ENCODE assay signal across 14 cellular contexts in genomic region chr17:77090476-77090875, GRCh38. TPM values are rescaled to one million over a fixed set of nuclear protein-coding genes. Genes with fewer than 3 reads are reported as not detected.
DNase-seq lines count a peak whose midpoint lies in the region; ATAC-seq and TF ChIP-seq lines count a peak whose summit lies in the region.
"Had no signal": no experiment of that assay in that cellular context is flagged by ENCODE, and none has a peak within 500 bp of the region (broad histone marks: within the 10 kb centered on the region; RNA-seq: fewer than 3 reads in every experiment).

No MANE protein-coding gene starts in this region.

- H3K79me2 ChIP-seq in smooth muscle cell (ENCODE audit: low read depth): peaks cover 6% of the 10 kb centered on the region

- H2AFZ ChIP-seq in smooth muscle cell (ENCODE audit: low read depth): no peak overlapping the region

- H3K9me3 ChIP-seq in smooth muscle cell (replicated peaks; ENCODE audit: low read depth): no peaks in the 10 kb centered on the region
- H3K9me3 ChIP-seq: tibial artery had no signal

- no peak overlapping the region for H3K27ac ChIP-seq in smooth muscle cell (ENCODE audit: low read depth)
- H3K27ac ChIP-seq: 22Rv1, cardiac muscle cell, tibial artery had no signal

- peaks cover 42% of the 10 kb centered on the region for H3K4me1 Mint-ChIP-seq in T-helper 1 cell treated with Interleukin-12 subunit alpha and Interleukin-12 subunit beta and Interleukin-4 antibody, amounts not matched to agents 30 μg/mL and 1 μg/mL, for 36 hours (ENCODE audit: low read depth)
- peaks cover 36% of the 10 kb centered on the region for H3K4me1 Mint-ChIP-seq in activated T-helper 17 cell treated with anti-CD3 and anti-CD28 coated beads, Interleukin-2, amount 50 U/mL, for 72 hours
- peaks cover 32 to 37% of the 10 kb centered on the region in 2 donors for H3K4me1 Mint-ChIP-seq in natural killer cell treated with Interleukin-12 subunit alpha and Interleukin-12 subunit beta and Interleukin-15 and Interleukin-18, amount 100 ng/mL, for 72 hours (ENCODE audit: low read depth in 2 of 2)

- H3K36me3 Mint-ChIP-seq in T-helper 1 cell treated with Interleukin-12 subunit alpha and Interleukin-12 subunit beta and Interleukin-4 antibody, amounts not matched to agents 30 μg/mL and 1 μg/mL, for 36 hours (ENCODE audit: low read depth): peaks cover 41% of the 10 kb centered on the region
- peaks cover 71% of the 10 kb centered on the region for H3K36me3 Mint-ChIP-seq in activated T-helper 17 cell treated with anti-CD3 and anti-CD28 coated beads, Interleukin-2, amount 50 U/mL, for 72 hours (ENCODE audit: low read depth)
- H3K36me3 Mint-ChIP-seq in natural killer cell treated with Interleukin-12 subunit alpha and Interleukin-12 subunit beta and Interleukin-15 and Interleukin-18, amount 100 ng/mL, for 72 hours: peaks cover 19% of the 10 kb centered on the region

- H3K4me1 ChIP-seq in smooth muscle cell (ENCODE audit: low read depth): peaks cover 7% of the 10 kb centered on the region

- no peak for TF ChIP-seq CTCF in HFF-Myc (IDR thresholded peaks at IDR 0.05; ENCODE audit: low read depth, low read length, missing control alignments)
- TF ChIP-seq CTCF in smooth muscle cell (IDR thresholded peaks at IDR 0.05; ENCODE audit: borderline replicate concordance, insufficient read depth, poor library complexity, severe bottlenecking): no peak

- WGBS in smooth muscle cell (ENCODE audit: low lambda C conversion rate): 98% methylated on average over 5 of the region's 5 CpGs

- no peak overlapping the region for H3K27ac Mint-ChIP-seq in T-helper 1 cell treated with Interleukin-12 subunit alpha and Interleukin-12 subunit beta and Interleukin-4 antibody, amounts not matched to agents 30 μg/mL and 1 μg/mL, for 36 hours
- peak overlapping the region; percentile 96 for H3K27ac Mint-ChIP-seq in activated T-helper 17 cell treated with anti-CD3 and anti-CD28 coated beads, Interleukin-2, amount 50 U/mL, for 72 hours
- H3K27ac Mint-ChIP-seq in natural killer cell treated with Interleukin-12 subunit alpha and Interleukin-12 subunit beta and Interleukin-15 and Interleukin-18, amount 100 ng/mL, for 72 hours: peak overlapping the region in 1 of 2 donors; percentile 99

- no peaks in the 10 kb centered on the region for H3K36me3 ChIP-seq in smooth muscle cell (ENCODE audit: low read depth)

- H3K27me3 Mint-ChIP-seq in T-helper 1 cell treated with Interleukin-12 subunit alpha and Interleukin-12 subunit beta and Interleukin-4 antibody, amounts not matched to agents 30 μg/mL and 1 μg/mL, for 36 hours (ENCODE audit: low read depth): peaks cover 6% of the 10 kb centered on the region
- H3K27me3 Mint-ChIP-seq in activated T-helper 17 cell treated with anti-CD3 and anti-CD28 coated beads, Interleukin-2, amount 50 U/mL, for 72 hours: no peaks in the 10 kb centered on the region
- peaks cover 0 to 5% of the 10 kb centered on the region in 2 donors for H3K27me3 Mint-ChIP-seq in natural killer cell treated with Interleukin-12 subunit alpha and Interleukin-12 subunit beta and Interleukin-15 and Interleukin-18, amount 100 ng/mL, for 72 hours

- H3K9me3 Mint-ChIP-seq in T-helper 1 cell treated with Interleukin-12 subunit alpha and Interleukin-12 subunit beta and Interleukin-4 antibody, amounts not matched to agents 30 μg/mL and 1 μg/mL, for 36 hours: no peaks in the 10 kb centered on the region
- no peaks in the 10 kb centered on the region for H3K9me3 Mint-ChIP-seq in activated T-helper 17 cell treated with anti-CD3 and anti-CD28 coated beads, Interleukin-2, amount 50 U/mL, for 72 hours
- H3K9me3 Mint-ChIP-seq in natural killer cell treated with Interleukin-12 subunit alpha and Interleukin-12 subunit beta and Interleukin-15 and Interleukin-18, amount 100 ng/mL, for 72 hours: no peaks in the 10 kb centered on the region

- no peaks in the 10 kb centered on the region for H3K27me3 ChIP-seq in smooth muscle cell (ENCODE audit: low read depth)
- H3K27me3 ChIP-seq: cardiac muscle cell had no signal

- no peak overlapping the region for H3K4me2 ChIP-seq in smooth muscle cell

- H3K4me3 ChIP-seq in HFF-Myc (replicated peaks; ENCODE audit: low read depth, low read length) (peak overlapping the region; percentile 89), smooth muscle cell (no peak overlapping the region)
- H3K4me3 ChIP-seq: cardiac muscle cell, tibial artery had no signal

- peak overlapping the region; percentile 51 for H3K4me3 Mint-ChIP-seq in T-helper 1 cell treated with Interleukin-12 subunit alpha and Interleukin-12 subunit beta and Interleukin-4 antibody, amounts not matched to agents 30 μg/mL and 1 μg/mL, for 36 hours
- peak overlapping the region; percentile 92 for H3K4me3 Mint-ChIP-seq in activated T-helper 17 cell treated with anti-CD3 and anti-CD28 coated beads, Interleukin-2, amount 50 U/mL, for 72 hours
- H3K4me3 Mint-ChIP-seq in natural killer cell treated with Interleukin-12 subunit alpha and Interleukin-12 subunit beta and Interleukin-15 and Interleukin-18, amount 100 ng/mL, for 72 hours: peak overlapping the region; percentile 79

- no peak overlapping the region for H3K9ac ChIP-seq in smooth muscle cell (ENCODE audit: low read depth)

- no peak for DNase-seq in T-helper 1 cell
- DNase-seq in HFF-Myc (ENCODE audit: extremely low read depth, low read depth): no peak
- no peak for DNase-seq in natural killer cell treated with Interleukin-12 subunit alpha and Interleukin-12 subunit beta and Interleukin-15 and Interleukin-18, amount 100 ng/mL, for 72 hours (ENCODE audit: low spot score)
- no peak for DNase-seq in SK-N-DZ (ENCODE audit: low spot score)
- DNase-seq in smooth muscle cell (lab: John Stamatoyannopoulos, UW; ENCODE audit: unreplicated experiment): no peak
- DNase-seq in SIG-M5 treated with dmso at 0.1 percent for 504 hours (lab: John Stamatoyannopoulos, UW; ENCODE audit: unreplicated experiment): no peak
- DNase-seq: head of caudate nucleus, left colon, small intestine, tibial artery had no signal

- no peaks in the 10 kb centered on the region for H3F3A ChIP-seq in smooth muscle cell (ENCODE audit: low read depth)

- ATAC-seq in activated T-helper 17 cell treated with anti-CD3 and anti-CD28 coated beads, Interleukin-2, amount 50 U/mL, for 72 hours (replicated peaks): no peak
- ATAC-seq in natural killer cell treated with Interleukin-12 subunit alpha and Interleukin-12 subunit beta and Interleukin-15 and Interleukin-18, amount 100 ng/mL, for 72 hours: no peak
- ATAC-seq: left colon had no signal

- H4K20me1 ChIP-seq in smooth muscle cell (ENCODE audit: low read depth): no peaks in the 10 kb centered on the region

RNA-seq across cellular contexts. Expression of gene SEC14L1, which starts 50.3 kb away (rescaled TPM):
- total RNA-seq in activated T-helper 17 cell treated with anti-CD3 and anti-CD28 coated beads, Interleukin-2, amount 50 U/mL, for 72 hours: 10 to 100 TPM; 89.3 to 98.4 TPM
- total RNA-seq in natural killer cell treated with Interleukin-12 subunit alpha and Interleukin-12 subunit beta and Interleukin-15 and Interleukin-18, amount 100 ng/mL, for 72 hours: 100 to 1,000 TPM in 1 of 2 donors, 10 to 100 TPM in 1; 91.6 to 117 TPM
- polyA plus RNA-seq in SK-N-DZ (2014; cell fraction: cytosol; rRNA removed): 17.1 and 19.5 TPM in 2 replicates
- polyA plus RNA-seq in SK-N-DZ (2014; cell fraction: nucleus; rRNA removed): 11.7 and 21.8 TPM in 2 replicates
- total RNA-seq in smooth muscle cell: 24.3 and 25.1 TPM in 2 replicates
- 25.8 and 29.5 TPM in 2 replicates for polyA plus RNA-seq in smooth muscle cell
